ENCODE assay signal across 26 cellular contexts in the genomic region with DNA sequence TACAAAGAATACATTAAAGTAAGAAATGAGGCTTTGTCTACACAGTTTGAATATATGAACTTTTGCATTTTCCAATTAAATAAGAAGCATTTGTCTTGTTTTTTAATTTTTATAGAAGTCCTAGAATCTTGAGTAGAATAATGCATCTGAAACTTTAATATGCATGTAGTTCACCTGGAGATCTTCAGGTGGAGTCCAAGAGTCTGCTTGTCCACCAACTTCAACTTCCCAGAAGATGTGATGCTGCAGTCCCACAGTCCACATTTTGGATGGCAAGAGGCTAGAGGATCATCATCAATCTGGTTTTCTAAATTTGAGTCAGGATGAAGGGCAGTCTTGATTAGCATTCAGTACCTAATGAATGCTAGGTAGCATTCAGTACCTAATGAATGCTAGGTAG.
DNase-seq lines count a peak whose midpoint lies in the region; ATAC-seq and TF ChIP-seq lines count a peak whose summit lies in the region.
"Had no signal": no experiment of that assay in that cellular context is flagged by ENCODE, and none has a peak within 500 bp of the region (broad histone marks: within the 10 kb centered on the region; RNA-seq: fewer than 3 reads in every experiment).

No MANE protein-coding gene starts in this region.

- H3K4me3 ChIP-seq in LNCaP clone FGC (ENCODE audit: low read depth, low read length) (no peak overlapping the region), RWPE2 (ENCODE audit: severe bottlenecking) (no peak overlapping the region), retinal pigment epithelial cell (ENCODE audit: low read length) (no peak overlapping the region)
- no peak overlapping the region for H3K4me3 ChIP-seq in CD8-positive, alpha-beta memory T cell (ENCODE audit: low read length)
- H3K4me3 ChIP-seq: GM23338, Peyer's patch had no signal

- no peak overlapping the region for H3K27ac ChIP-seq in RWPE2 (ENCODE audit: poor library complexity, severe bottlenecking)
- H3K27ac ChIP-seq in CD8-positive, alpha-beta memory T cell (ENCODE audit: low read depth, low read length), result no peak overlapping the region
- H3K27ac ChIP-seq: HL-60, Peyer's patch had no signal

- H3K36me3 Mint-ChIP-seq in CD8-positive, alpha-beta memory T cell, result no peaks in the 10 kb centered on the region
- H3K36me3 Mint-ChIP-seq: CD14-positive monocyte, IgD-negative memory B cell had no signal

- no peaks in the 10 kb centered on the region for H3K36me3 ChIP-seq in RWPE2 (ENCODE audit: low read depth)
- H3K36me3 ChIP-seq in CD8-positive, alpha-beta memory T cell (ENCODE audit: insufficient read depth, low read length), result no peaks in the 10 kb centered on the region
- H3K36me3 ChIP-seq: BE2C, Peyer's patch had no signal

- no peaks in the 10 kb centered on the region for H3K27me3 ChIP-seq in RWPE2 (ENCODE audit: insufficient read depth, poor library complexity, severe bottlenecking)
- H3K27me3 ChIP-seq in CD8-positive, alpha-beta memory T cell (ENCODE audit: insufficient read depth, low read length, poor library complexity, severe bottlenecking), result no peaks in the 10 kb centered on the region
- H3K27me3 ChIP-seq: BE2C, Peyer's patch had no signal

- H3K27me3 Mint-ChIP-seq in CD8-positive, alpha-beta memory T cell, result no peaks in the 10 kb centered on the region
- H3K27me3 Mint-ChIP-seq: IgD-negative memory B cell had no signal

- ATAC-seq in RWPE2 (ENCODE audit: low read depth), result no peak
- ATAC-seq: GM23338 had no signal

- TF ChIP-seq CTCF in LNCaP clone FGC (IDR thresholded peaks at IDR 0.05; ENCODE audit: control insufficient read depth, extremely low read depth, insufficient read depth), result peak; percentile 13; the same call in 1 of the 2 replicates
- peak; percentile 15 for TF ChIP-seq CTCF in RWPE2 (IDR thresholded peaks at IDR 0.05; ENCODE audit: poor library complexity, severe bottlenecking)
- TF ChIP-seq CTCF in retinal pigment epithelial cell (conservative IDR thresholded peaks at IDR 0.05; ENCODE audit: low read depth, low read length), result peak; percentile 5

- DNase-seq in NCI-H146 (lab: John Stamatoyannopoulos, UW), result peak; percentile 34
- DNase-seq in NCI-H146 treated with DMSO at 0.1 percent for 48 hours (lab: John Stamatoyannopoulos, UW; ENCODE audit: unreplicated experiment), result no peak
- DNase-seq in LNCaP clone FGC (ENCODE audit: low read depth), result no peak
- no peak for DNase-seq in RWPE2 (ENCODE audit: low spot score)
- no peak for DNase-seq in retinal pigment epithelial cell (ENCODE audit: low read depth)
- DNase-seq in NCI-H2081 (lab: John Stamatoyannopoulos, UW), result no peak
- DNase-seq in nucleus accumbens (lab: John Stamatoyannopoulos, UW), result no peak
- DNase-seq in CD8-positive, alpha-beta memory T cell, result no peak
- DNase-seq: 8988T, ACHN, BE2C, DMS153, DND-41, HCEC 1CT, NCI-H1105 treated with DMSO at 0.1 percent for 48 hours, NCI-H1694, NCI-H2029 treated with DMSO at 0.1 percent for 48 hours, NCI-H2227 treated with DMSO at 0.1 percent for 48 hours, NCI-H526 treated with DMSO at 0.1 percent for 48 hours, Peyer's patch, SK-N-SH, SW 1271 had no signal

- H3K4me3 Mint-ChIP-seq in CD8-positive, alpha-beta memory T cell, result no peak overlapping the region
- H3K4me3 Mint-ChIP-seq: CD14-positive monocyte, GM23338, IgD-negative memory B cell had no signal

- H3K4me1 ChIP-seq in RWPE2 (ENCODE audit: insufficient read depth, poor library complexity, severe bottlenecking), result no peaks in the 10 kb centered on the region
- H3K4me1 ChIP-seq in CD8-positive, alpha-beta memory T cell (ENCODE audit: insufficient read depth, low read length), result no peaks in the 10 kb centered on the region
- H3K4me1 ChIP-seq: Peyer's patch had no signal

- POLR2A ChIA-PET in CD8-positive, alpha-beta memory T cell (lab: Charles Lee), result no interaction called here

- peaks cover 0 to 5% (median 2%) of the 10 kb centered on the region in 5 donors for H3K9me3 Mint-ChIP-seq in CD8-positive, alpha-beta memory T cell
- H3K9me3 Mint-ChIP-seq: GM23338 had no signal

- H3K4me1 Mint-ChIP-seq in CD8-positive, alpha-beta memory T cell, result no peaks in the 10 kb centered on the region
- H3K4me1 Mint-ChIP-seq: CD14-positive monocyte, GM23338, IgD-negative memory B cell had no signal

- H3K9me3 ChIP-seq in RWPE2 (ENCODE audit: severe bottlenecking), result no peaks in the 10 kb centered on the region
- no peaks in the 10 kb centered on the region for H3K9me3 ChIP-seq in CD8-positive, alpha-beta memory T cell (ENCODE audit: low read length)
- H3K9me3 ChIP-seq: BE2C, Peyer's patch, SK-N-SH had no signal

- CTCF ChIA-PET in CD8-positive, alpha-beta memory T cell (lab: Charles Lee), result no interaction called here

- no peak overlapping the region for H3K27ac Mint-ChIP-seq in CD8-positive, alpha-beta memory T cell
- H3K27ac Mint-ChIP-seq: CD14-positive monocyte, GM23338, IgD-negative memory B cell had no signal
